29 cellular contexts compared by ENCODE assay signal in the genomic region with DNA sequence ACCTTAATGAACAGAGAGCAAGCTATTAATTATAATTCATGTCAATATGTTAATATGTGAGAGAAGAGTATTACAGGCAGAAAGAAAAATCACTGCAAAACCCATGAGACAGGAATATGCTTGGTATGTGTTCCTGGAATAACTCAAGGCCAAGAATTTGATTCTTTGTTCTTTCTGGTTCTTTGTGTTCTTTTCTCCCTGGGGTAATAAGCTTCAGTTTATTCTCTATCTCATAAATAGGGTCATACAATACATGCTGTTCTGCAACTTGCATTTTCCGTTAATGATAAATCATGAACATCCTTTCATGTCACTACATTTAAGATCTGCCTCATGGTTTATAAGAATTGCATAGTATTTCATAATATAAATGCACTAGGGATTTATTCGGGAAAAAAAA.
"Had no signal": no experiment of that assay in that cellular context is flagged by ENCODE, and none has a peak within 500 bp of the region (broad histone marks: within the 10 kb centered on the region; RNA-seq: fewer than 3 reads in every experiment).

No MANE protein-coding gene starts in this region.

- H3K9me3 ChIP-seq: adrenal gland, breast epithelium, colonic mucosa, gastrocnemius medialis, neutrophil, right lobe of liver, thyroid gland, upper lobe of left lung had no signal

- H3K4me3 ChIP-seq: adrenal gland, breast epithelium, colonic mucosa, gastrocnemius medialis, hepatocyte, right lobe of liver, SK-N-MC, thyroid gland, upper lobe of left lung had no signal

- FAIRE-seq: kidney, small intestine had no signal

- H3K36me3 ChIP-seq: adrenal gland, breast epithelium, colonic mucosa, gastrocnemius medialis, neutrophil, right lobe of liver, thyroid gland, upper lobe of left lung had no signal

- H3K4me1 ChIP-seq: adrenal gland, breast epithelium, colonic mucosa, gastrocnemius medialis, right lobe of liver, upper lobe of left lung had no signal

- DNase-seq: activated B cell treated with CpG ODN at 0.5 μM for 24 hours; activated CD4-positive, alpha-beta T cell treated with anti-CD3 and anti-CD28 coated beads for 36 hours; activated CD8-positive, alpha-beta memory T cell treated with anti-CD3 and anti-CD28 coated beads, Interleukin-2, amount 10 ng/mL, durations not matched to agents 7 days and 5 days; activated CD8-positive, alpha-beta T cell treated with anti-CD3 and anti-CD28 coated beads, Interleukin-2, amount 10 ng/mL, durations not matched to agents 7 days and 5 days; activated naive CD4-positive, alpha-beta T cell; activated T-cell treated with anti-CD3 and anti-CD28 coated beads, Interleukin-2, amount 50 U/mL, for 72 hours; adrenal gland; colonic mucosa; effector CD8-positive, alpha-beta T cell; erythroblast; gastrocnemius medialis; kidney; left colon; mammary epithelial cell; naive B cell; nephron progenitor cell; right lobe of liver; small intestine; stimulated activated CD4-positive, alpha-beta T cell treated with anti-CD3 and anti-CD28 coated beads, Interleukin-4, amount 100 ng/mL, for 4 hours; stimulated activated CD8-positive, alpha-beta memory T cell treated with anti-CD3 and anti-CD28 coated beads, Interleukin-4, amount 100 ng/mL, for 48 hours; stimulated activated naive CD8-positive, alpha-beta T cell treated with anti-CD3 and anti-CD28 coated beads, Interleukin-15, amount 100 ng/mL, for 72 hours; substantia nigra; T-helper 2 cell; thyroid gland; upper lobe of left lung had no signal

- H3K27ac ChIP-seq: breast epithelium, colonic mucosa, gastrocnemius medialis, hepatocyte, neutrophil, right lobe of liver, SK-N-MC, thyroid gland, upper lobe of left lung had no signal

- H3K27me3 ChIP-seq: adrenal gland, breast epithelium, colonic mucosa, gastrocnemius medialis, hepatocyte, neutrophil, right lobe of liver, thyroid gland, upper lobe of left lung had no signal
